25 cellular contexts compared by ENCODE assay signal in the genomic region with DNA sequence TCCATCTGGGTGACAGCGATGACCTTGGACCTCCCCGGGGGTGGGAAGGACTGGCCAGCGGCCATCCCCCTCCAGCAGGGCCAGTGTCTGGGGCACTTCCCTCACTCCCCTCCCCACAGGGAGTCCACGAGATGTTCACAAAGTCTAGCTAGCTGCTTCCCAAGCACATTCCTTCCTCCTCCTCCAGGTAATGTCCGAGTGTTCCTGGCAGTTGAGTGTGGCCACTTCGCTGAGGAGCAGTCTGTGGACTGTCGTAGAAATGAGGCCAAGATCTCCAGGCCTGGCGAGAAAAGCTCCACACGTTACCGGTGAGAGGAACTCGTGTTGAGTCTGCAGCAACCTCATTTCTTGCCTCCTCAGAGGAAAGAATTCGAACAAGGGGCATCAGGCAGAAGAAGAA.
"Had no signal": no experiment of that assay in that cellular context is flagged by ENCODE, and none has a peak within 500 bp of the region (broad histone marks: within the 10 kb centered on the region; RNA-seq: fewer than 3 reads in every experiment).

No MANE protein-coding gene starts in this region.

- H3K4me3 ChIP-seq: gastroesophageal sphincter, hepatocyte, mucosa of descending colon, ovary, prostate gland, SK-N-MC, smooth muscle cell, suprapubic skin, tibial artery had no signal

- H3K27ac Mint-ChIP-seq: activated CD4-positive, alpha-beta T cell treated with anti-CD3 and anti-CD28 coated beads for 36 hours; activated CD8-positive, alpha-beta T cell treated with anti-CD3 and anti-CD28 coated beads, Interleukin-2, amount 10 ng/mL, durations not matched to agents 7 days and 5 days; activated naive CD4-positive, alpha-beta T cell treated with anti-CD3 and anti-CD28 coated beads, Interleukin-2, amount 50 U/mL, for 24 hours; activated naive CD8-positive, alpha-beta T cell treated with anti-CD3 and anti-CD28 coated beads, Interleukin-2, amount 50 U/mL, for 24 hours; activated T-cell treated with anti-CD3 and anti-CD28 coated beads, Interleukin-2, amount 50 U/mL, for 24 hours; effector memory CD8-positive, alpha-beta T cell; nephron progenitor cell had no signal

- H3K4me1 ChIP-seq: gastroesophageal sphincter, prostate gland, suprapubic skin, tibial artery had no signal

- H3K27ac ChIP-seq: gastroesophageal sphincter, hepatocyte, neutrophil, ovary, prostate gland, SK-N-MC, suprapubic skin, tibial artery had no signal

- H3K36me3 Mint-ChIP-seq: activated naive CD4-positive, alpha-beta T cell treated with anti-CD3 and anti-CD28 coated beads, Interleukin-2, amount 50 U/mL, for 24 hours had no signal

- H3K9me3 ChIP-seq: mucosa of descending colon, neutrophil, ovary, prostate gland, suprapubic skin had no signal

- H3K9me3 Mint-ChIP-seq: activated naive CD4-positive, alpha-beta T cell treated with anti-CD3 and anti-CD28 coated beads, Interleukin-2, amount 50 U/mL, for 24 hours; activated naive CD8-positive, alpha-beta T cell treated with anti-CD3 and anti-CD28 coated beads, Interleukin-2, amount 50 U/mL, for 24 hours; activated T-cell treated with anti-CD3 and anti-CD28 coated beads, Interleukin-2, amount 50 U/mL, for 24 hours; effector memory CD8-positive, alpha-beta T cell; nephron progenitor cell had no signal

- H3K4me3 Mint-ChIP-seq: activated CD4-positive, alpha-beta T cell treated with anti-CD3 and anti-CD28 coated beads for 36 hours; activated CD8-positive, alpha-beta T cell treated with anti-CD3 and anti-CD28 coated beads, Interleukin-2, amount 10 ng/mL, durations not matched to agents 7 days and 5 days; activated naive CD4-positive, alpha-beta T cell treated with anti-CD3 and anti-CD28 coated beads, Interleukin-2, amount 50 U/mL, for 24 hours; activated naive CD8-positive, alpha-beta T cell treated with anti-CD3 and anti-CD28 coated beads, Interleukin-2, amount 50 U/mL, for 24 hours; activated T-cell treated with anti-CD3 and anti-CD28 coated beads, Interleukin-2, amount 50 U/mL, for 24 hours; effector memory CD8-positive, alpha-beta T cell; nephron progenitor cell had no signal

- H3K36me3 ChIP-seq: gastroesophageal sphincter, neutrophil, ovary, prostate gland, suprapubic skin, tibial artery had no signal

- H3K27me3 ChIP-seq: hepatocyte, ovary had no signal

- ATAC-seq: activated CD4-positive, alpha-beta T cell treated with anti-CD3 and anti-CD28 coated beads for 36 hours; activated CD8-positive, alpha-beta T cell treated with anti-CD3 and anti-CD28 coated beads, Interleukin-2, amount 10 ng/mL, durations not matched to agents 7 days and 5 days; activated naive CD8-positive, alpha-beta T cell treated with anti-CD3 and anti-CD28 coated beads, Interleukin-2, amount 50 U/mL, for 24 hours; effector memory CD8-positive, alpha-beta T cell; gastroesophageal sphincter; mucosa of descending colon had no signal

- H3K4me1 Mint-ChIP-seq: activated CD4-positive, alpha-beta T cell treated with anti-CD3 and anti-CD28 coated beads for 36 hours; activated naive CD4-positive, alpha-beta T cell treated with anti-CD3 and anti-CD28 coated beads, Interleukin-2, amount 50 U/mL, for 24 hours; activated naive CD8-positive, alpha-beta T cell treated with anti-CD3 and anti-CD28 coated beads, Interleukin-2, amount 50 U/mL, for 24 hours had no signal

- DNase-seq: activated CD4-positive, alpha-beta T cell treated with anti-CD3 and anti-CD28 coated beads for 36 hours; activated CD4-positive, CD25-positive, alpha-beta regulatory T cell; activated CD8-positive, alpha-beta T cell treated with anti-CD3 and anti-CD28 coated beads, Interleukin-2, amount 10 ng/mL, durations not matched to agents 7 days and 5 days; activated naive CD8-positive, alpha-beta T cell treated with anti-CD3 and anti-CD28 coated beads, Interleukin-2, amount 50 U/mL, for 24 hours; activated T-cell treated with anti-CD3 and anti-CD28 coated beads, Interleukin-2, amount 50 U/mL, for 24 hours; anterior cingulate cortex; cerebellar nuclear complex; cortex of kidney; effector memory CD8-positive, alpha-beta T cell; mesenchymal stem cell; mucosa of descending colon; nephron progenitor cell; ovary; retina; stimulated activated CD4-positive, alpha-beta T cell treated with anti-CD3 and anti-CD28 coated beads, Interleukin-15, amount 100 ng/mL, for 24 hours; stimulated activated naive CD4-positive, alpha-beta T cell; tibial artery had no signal
